In genomic region chr19:12737666-12738351, GRCh38 we compare ENCODE assay signal across 1 cellular context.
TF ChIP-seq lines count a peak whose summit lies in the region.

No MANE protein-coding gene starts in this region.

TF ChIP-seq in HepG2, 621 proteins besides CTCF, POLR2A, EP300 and RAD21 (continued from another document):
- TF ChIP-seq, protein P1, sequence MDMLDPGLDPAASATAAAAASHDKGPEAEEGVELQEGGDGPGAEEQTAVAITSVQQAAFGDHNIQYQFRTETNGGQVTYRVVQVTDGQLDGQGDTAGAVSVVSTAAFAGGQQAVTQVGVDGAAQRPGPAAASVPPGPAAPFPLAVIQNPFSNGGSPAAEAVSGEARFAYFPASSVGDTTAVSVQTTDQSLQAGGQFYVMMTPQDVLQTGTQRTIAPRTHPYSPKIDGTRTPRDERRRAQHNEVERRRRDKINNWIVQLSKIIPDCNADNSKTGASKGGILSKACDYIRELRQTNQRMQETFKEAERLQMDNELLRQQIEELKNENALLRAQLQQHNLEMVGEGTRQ (IDR thresholded peaks at IDR 0.05; ENCODE audit: low read depth, low read length): no peak
- TF ChIP-seq, protein P1 (CRISPR knock-in tag; IDR thresholded peaks at IDR 0.05; ENCODE audit: borderline replicate concordance): peak; percentile 86; the same call in 1 of the 2 replicates
- TF ChIP-seq POLR2AphosphoS2 (IDR thresholded peaks at IDR 0.05; ENCODE audit: low read depth, low read length) (no peak), SNAI1 (CRISPR knock-in tag; IDR thresholded peaks at IDR 0.05; ENCODE audit: borderline replicate concordance) (peak; percentile 37; the same call in 1 of the 2 replicates), ZSCAN30 (CRISPR knock-in tag; IDR thresholded peaks at IDR 0.05) (no peak), ZNF839 (CRISPR knock-in tag; IDR thresholded peaks at IDR 0.05; ENCODE audit: borderline replicate concordance) (no peak), ZNF737 (CRISPR knock-in tag; IDR thresholded peaks at IDR 0.05; ENCODE audit: borderline replicate concordance) (no peak)
